8 cellular contexts compared by ENCODE assay signal in the genomic region with DNA sequence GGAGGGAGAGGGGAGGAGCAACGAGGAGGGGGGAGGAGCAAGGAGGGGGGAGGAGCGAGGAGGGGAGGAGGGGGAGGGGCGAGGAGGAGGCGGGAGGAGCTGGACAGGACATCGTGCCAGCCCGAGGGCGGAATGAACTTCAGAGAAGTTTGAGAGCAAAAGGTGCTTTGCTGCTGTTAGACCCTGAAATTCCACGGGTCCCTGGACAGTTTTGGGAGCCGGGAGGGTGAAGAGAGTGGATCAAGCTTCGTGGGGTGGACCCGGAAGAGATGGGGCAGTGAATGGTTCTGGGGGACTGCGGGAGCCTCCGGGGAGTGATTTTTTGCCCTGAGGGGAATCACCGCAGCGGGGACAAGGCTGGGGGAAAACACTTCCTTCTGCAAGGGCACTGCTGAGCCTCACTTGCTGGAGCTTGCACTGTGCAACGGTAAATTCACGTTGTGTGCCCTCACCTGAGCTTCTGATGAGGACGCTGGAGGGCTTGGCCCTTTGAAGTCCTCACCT.
DNase-seq lines count a peak whose midpoint lies in the region; ATAC-seq lines count a peak whose summit lies in the region.
"Had no signal": no experiment of that assay in that cellular context is flagged by ENCODE, and none has a peak within 500 bp of the region (broad histone marks: within the 10 kb centered on the region; RNA-seq: fewer than 3 reads in every experiment).

No MANE protein-coding gene starts in this region.

- H3K4me3 Mint-ChIP-seq in T-helper 1 cell treated with Interleukin-12 subunit alpha and Interleukin-12 subunit beta and Interleukin-4 antibody, amounts not matched to agents 30 μg/mL and 1 μg/mL, for 36 hours, result peak overlapping the region; percentile 95

- H3K9ac ChIP-seq in rectal smooth muscle tissue (ENCODE audit: low read length), result no peak overlapping the region

- H3K27ac Mint-ChIP-seq in T-helper 1 cell treated with Interleukin-12 subunit alpha and Interleukin-12 subunit beta and Interleukin-4 antibody, amounts not matched to agents 30 μg/mL and 1 μg/mL, for 36 hours, result peak overlapping the region; percentile 100

- no peaks in the 10 kb centered on the region for H3K27me3 ChIP-seq in rectal smooth muscle tissue (ENCODE audit: control insufficient read depth, insufficient read depth, low read length)

- no peaks in the 10 kb centered on the region for H3K36me3 ChIP-seq in rectal smooth muscle tissue (ENCODE audit: control insufficient read depth, insufficient read depth, low read length)

- DNase-seq in effector CD4-positive, alpha-beta T cell, result peak; percentile 49
- DNase-seq in DMS79 treated with DMSO at 0.1 percent for 48 hours (lab: John Stamatoyannopoulos, UW), result no peak
- DNase-seq in amygdala (lab: John Stamatoyannopoulos, UW), result no peak

- ATAC-seq in GM21786 (IDR thresholded peaks at IDR 0.05; ENCODE audit: unreplicated experiment) (peak; percentile 30), HG02763 (IDR thresholded peaks at IDR 0.05; ENCODE audit: unreplicated experiment) (no peak)

- no peaks in the 10 kb centered on the region for H3K4me1 ChIP-seq in rectal smooth muscle tissue (ENCODE audit: control insufficient read depth, insufficient read depth, low read length)

- no peaks in the 10 kb centered on the region for H3K27me3 Mint-ChIP-seq in T-helper 1 cell treated with Interleukin-12 subunit alpha and Interleukin-12 subunit beta and Interleukin-4 antibody, amounts not matched to agents 30 μg/mL and 1 μg/mL, for 36 hours (ENCODE audit: low read depth)

- peak overlapping the region; percentile 56 for H3K4me3 ChIP-seq in rectal smooth muscle tissue (ENCODE audit: low read length)

- peaks cover 5% of the 10 kb centered on the region for H3K36me3 Mint-ChIP-seq in T-helper 1 cell treated with Interleukin-12 subunit alpha and Interleukin-12 subunit beta and Interleukin-4 antibody, amounts not matched to agents 30 μg/mL and 1 μg/mL, for 36 hours (ENCODE audit: low read depth)

- H3K9me3 Mint-ChIP-seq in T-helper 1 cell treated with Interleukin-12 subunit alpha and Interleukin-12 subunit beta and Interleukin-4 antibody, amounts not matched to agents 30 μg/mL and 1 μg/mL, for 36 hours, result no peaks in the 10 kb centered on the region

- peaks cover 28% of the 10 kb centered on the region for H3K4me1 Mint-ChIP-seq in T-helper 1 cell treated with Interleukin-12 subunit alpha and Interleukin-12 subunit beta and Interleukin-4 antibody, amounts not matched to agents 30 μg/mL and 1 μg/mL, for 36 hours (ENCODE audit: low read depth)

- no peak overlapping the region for H3K27ac ChIP-seq in rectal smooth muscle tissue (ENCODE audit: low read depth, low read length)
- H3K27ac ChIP-seq: VCaP had no signal
